Comparison of ENCODE assay signal across 13 cellular contexts in genomic region chr4:104591505-104591904, GRCh38.
DNase-seq lines count a peak whose midpoint lies in the region; ATAC-seq and TF ChIP-seq lines count a peak whose summit lies in the region.
"Had no signal": no experiment of that assay in that cellular context is flagged by ENCODE, and none has a peak within 500 bp of the region (broad histone marks: within the 10 kb centered on the region; RNA-seq: fewer than 3 reads in every experiment).

No MANE protein-coding gene starts in this region.

- H4K20me1 ChIP-seq in hepatocyte (ENCODE audit: insufficient read depth, poor library complexity, severe bottlenecking) = no peaks in the 10 kb centered on the region

- no peaks in the 10 kb centered on the region for H3K79me2 ChIP-seq in hepatocyte

- no peak overlapping the region for H3K4me3 Mint-ChIP-seq in natural killer cell treated with Interleukin-12 subunit alpha and Interleukin-12 subunit beta and Interleukin-15 and Interleukin-18, amount 100 ng/mL, for 72 hours
- H3K4me3 Mint-ChIP-seq in naive thymus-derived CD8-positive, alpha-beta T cell = no peak overlapping the region

- no peaks in the 10 kb centered on the region for H3K27me3 Mint-ChIP-seq in natural killer cell treated with Interleukin-12 subunit alpha and Interleukin-12 subunit beta and Interleukin-15 and Interleukin-18, amount 100 ng/mL, for 72 hours
- peaks cover 0 to 18% (median 1%) of the 10 kb centered on the region in 5 donors for H3K27me3 Mint-ChIP-seq in naive thymus-derived CD8-positive, alpha-beta T cell

- H3K4me1 ChIP-seq in hepatocyte (ENCODE audit: insufficient read depth) = no peaks in the 10 kb centered on the region
- H3K4me1 ChIP-seq: Caco-2, prostate gland, SJSA1 had no signal

- 47% methylated on average over 2 of the region's 2 CpGs for WGBS in hepatocyte (ENCODE audit: low lambda C conversion rate, missing lambda C conversion rate)

- H3K27ac Mint-ChIP-seq in natural killer cell treated with Interleukin-12 subunit alpha and Interleukin-12 subunit beta and Interleukin-15 and Interleukin-18, amount 100 ng/mL, for 72 hours = no peak overlapping the region
- H3K27ac Mint-ChIP-seq in naive thymus-derived CD8-positive, alpha-beta T cell = no peak overlapping the region

- TF ChIP-seq CTCF in hepatocyte (IDR thresholded peaks at IDR 0.05; ENCODE audit: poor library complexity) (no peak), retinal pigment epithelial cell (conservative IDR thresholded peaks at IDR 0.05; ENCODE audit: low read depth, low read length) (no peak)

- no peaks in the 10 kb centered on the region for H3K36me3 Mint-ChIP-seq in natural killer cell treated with Interleukin-12 subunit alpha and Interleukin-12 subunit beta and Interleukin-15 and Interleukin-18, amount 100 ng/mL, for 72 hours
- H3K36me3 Mint-ChIP-seq in naive thymus-derived CD8-positive, alpha-beta T cell = no peaks in the 10 kb centered on the region

- H3K4me2 ChIP-seq in hepatocyte = no peak overlapping the region

- H3K27ac ChIP-seq in hepatocyte = no peak overlapping the region
- H3K27ac ChIP-seq: prostate gland, SJSA1 had no signal

- no peak overlapping the region for H3K4me3 ChIP-seq in hepatocyte
- no peak overlapping the region for H3K4me3 ChIP-seq in retinal pigment epithelial cell (ENCODE audit: low read length)
- H3K4me3 ChIP-seq: prostate gland, SJSA1 had no signal

- H2AFZ ChIP-seq in hepatocyte = peak overlapping the region; percentile 37

- DNase-seq in M059J (ENCODE audit: low read depth) = peak; percentile 8
- peak; percentile 96 for DNase-seq in NCI-H748 treated with DMSO at 0.1 percent for 48 hours (lab: John Stamatoyannopoulos, UW)
- peak; percentile 59 for DNase-seq in hepatocyte (ENCODE audit: low spot score)
- DNase-seq in retinal pigment epithelial cell (ENCODE audit: low read depth) = peak; percentile 24
- no peak for DNase-seq in activated CD4-positive, CD25-positive, alpha-beta regulatory T cell treated with anti-CD3 and anti-CD28 coated beads, Interleukin-2, amount 50 U/mL, for 72 hours
- DNase-seq in RKO (ENCODE audit: low spot score) = no peak
- DNase-seq in natural killer cell treated with Interleukin-12 subunit alpha and Interleukin-12 subunit beta and Interleukin-15 and Interleukin-18, amount 100 ng/mL, for 72 hours (ENCODE audit: low spot score) = no peak
- no peak for DNase-seq in naive thymus-derived CD8-positive, alpha-beta T cell
- DNase-seq: Caco-2; central memory CD4-positive, alpha-beta T cell; stimulated activated CD8-positive, alpha-beta memory T cell treated with anti-CD3 and anti-CD28 coated beads, Interleukin-4, amount 100 ng/mL, for 48 hours had no signal

- no peaks in the 10 kb centered on the region for H3K27me3 ChIP-seq in hepatocyte
- H3K27me3 ChIP-seq: SJSA1 had no signal

- POLR2A ChIA-PET in naive thymus-derived CD8-positive, alpha-beta T cell (lab: Charles Lee) = no interaction called here

- H3K4me1 Mint-ChIP-seq in natural killer cell treated with Interleukin-12 subunit alpha and Interleukin-12 subunit beta and Interleukin-15 and Interleukin-18, amount 100 ng/mL, for 72 hours (ENCODE audit: low read depth in 2 of 2) = peaks cover 0 to 13% of the 10 kb centered on the region in 2 donors
- peaks cover 0 to 10% (median 3%) of the 10 kb centered on the region in 4 donors for H3K4me1 Mint-ChIP-seq in naive thymus-derived CD8-positive, alpha-beta T cell

- no peak for ATAC-seq in natural killer cell treated with Interleukin-12 subunit alpha and Interleukin-12 subunit beta and Interleukin-15 and Interleukin-18, amount 100 ng/mL, for 72 hours
- no peak for ATAC-seq in naive thymus-derived CD8-positive, alpha-beta T cell

- no peaks in the 10 kb centered on the region for H3K9me3 Mint-ChIP-seq in natural killer cell treated with Interleukin-12 subunit alpha and Interleukin-12 subunit beta and Interleukin-15 and Interleukin-18, amount 100 ng/mL, for 72 hours
- no peaks in the 10 kb centered on the region for H3K9me3 Mint-ChIP-seq in naive thymus-derived CD8-positive, alpha-beta T cell

- no peaks in the 10 kb centered on the region for H3K9me2 ChIP-seq in hepatocyte (replicated peaks; ENCODE audit: insufficient read depth)

- no peaks in the 10 kb centered on the region for H3K9me3 ChIP-seq in hepatocyte (ENCODE audit: low read depth)
- H3K9me3 ChIP-seq: Caco-2, prostate gland, SJSA1 had no signal

- H3K36me3 ChIP-seq in hepatocyte (replicated peaks; ENCODE audit: insufficient read depth, low read depth) = no peaks in the 10 kb centered on the region
- H3K36me3 ChIP-seq: prostate gland, SJSA1 had no signal

Comparison
In these comparisons a context has a peak if more than half of its experiments do, and no peak if none do; other contexts are left out.
1. DNase-seq: peak in M059J (single experiment), NCI-H748 treated with DMSO at 0.1 percent for 48 hours (single experiment), hepatocyte (single experiment) and retinal pigment epithelial cell (single experiment); none in activated CD4-positive, CD25-positive, alpha-beta regulatory T cell treated with anti-CD3 and anti-CD28 coated beads, Interleukin-2, amount 50 U/mL, for 72 hours (single experiment), RKO (single experiment), natural killer cell treated with Interleukin-12 subunit alpha and Interleukin-12 subunit beta and Interleukin-15 and Interleukin-18, amount 100 ng/mL, for 72 hours (single experiment) and naive thymus-derived CD8-positive, alpha-beta T cell (0 of 10).